10 cellular contexts compared by ENCODE assay signal in genomic region chr11:6297831-6298230, GRCh38. TPM values are rescaled to one million over a fixed set of nuclear protein-coding genes. Genes with fewer than 3 reads are reported as not detected.
DNase-seq lines count a peak whose midpoint lies in the region; ATAC-seq and TF ChIP-seq lines count a peak whose summit lies in the region.
"Had no signal": no experiment of that assay in that cellular context is flagged by ENCODE, and none has a peak within 500 bp of the region (broad histone marks: within the 10 kb centered on the region; RNA-seq: fewer than 3 reads in every experiment).

No MANE protein-coding gene starts in this region.

- no peak overlapping the region for H2AFZ ChIP-seq in OCI-LY3 (ENCODE audit: low read depth, low read length)

- H3K36me3 ChIP-seq in OCI-LY3 (replicated peaks; ENCODE audit: low read depth, low read length) (no peaks in the 10 kb centered on the region), upper lobe of right lung (no peaks in the 10 kb centered on the region), upper lobe of left lung (no peaks in the 10 kb centered on the region)

- 84 to 94% methylated on average over 1 of the region's 1 CpG for WGBS in upper lobe of left lung, 2 donors

- no peak for TF ChIP-seq POLR2A in upper lobe of left lung (IDR thresholded peaks at IDR 0.05)

- no peaks in the 10 kb centered on the region for H3K27me3 ChIP-seq in OCI-LY3 (ENCODE audit: low read depth, low read length)
- no peaks in the 10 kb centered on the region for H3K27me3 ChIP-seq in upper lobe of right lung
- no peaks in the 10 kb centered on the region for H3K27me3 ChIP-seq in upper lobe of left lung

- no peak for DNase-seq in left ventricle myocardium superior
- no peak for DNase-seq in Right ventricle myocardium superior
- DNase-seq in fibroblast of peridontal ligament (ENCODE audit: extremely low read depth): peak; percentile 32
- no peak for DNase-seq in upper lobe of right lung
- no peak for DNase-seq in upper lobe of left lung
- DNase-seq in NCI-H1930 (lab: John Stamatoyannopoulos, UW): no peak
- DNase-seq in stimulated activated CD8-positive, alpha-beta memory T cell treated with anti-CD3 and anti-CD28 coated beads, Interleukin-4, amount 100 ng/mL, for 48 hours: no peak
- DNase-seq: activated T-cell treated with anti-CD3 and anti-CD28 coated beads for 4 hours, DMS79 treated with DMSO at 0.1 percent for 48 hours had no signal

- H3K4me3 ChIP-seq in OCI-LY3 (ENCODE audit: low read length) (no peak overlapping the region), upper lobe of right lung (no peak overlapping the region), upper lobe of left lung (no peak overlapping the region)

- no peaks in the 10 kb centered on the region for H3K79me2 ChIP-seq in OCI-LY3 (ENCODE audit: low read length)

- H4K20me1 ChIP-seq in OCI-LY3 (ENCODE audit: insufficient read depth, low read length): no peaks in the 10 kb centered on the region

- ATAC-seq in left ventricle myocardium superior (peak; percentile 38), Right ventricle myocardium superior (ENCODE audit: poor library complexity) (no peak), upper lobe of right lung (no peak), upper lobe of left lung (ENCODE audit: low FRiP score in 2 of 2) (no peak)

- no peak overlapping the region for H3K4me2 ChIP-seq in OCI-LY3 (ENCODE audit: low read length)

- H3K4me1 ChIP-seq in OCI-LY3 (ENCODE audit: low read length) (no peaks in the 10 kb centered on the region), upper lobe of right lung (no peaks in the 10 kb centered on the region), upper lobe of left lung (no peaks in the 10 kb centered on the region)

- no peak for TF ChIP-seq EP300 in upper lobe of left lung (IDR thresholded peaks at IDR 0.05)

- H3K27ac ChIP-seq in OCI-LY3 (ENCODE audit: low read length): no peak overlapping the region
- no peak overlapping the region for H3K27ac ChIP-seq in upper lobe of right lung
- H3K27ac ChIP-seq in upper lobe of left lung: no peak overlapping the region

- TF ChIP-seq CTCF in OCI-LY3 (IDR thresholded peaks at IDR 0.05; ENCODE audit: low read depth, low read length) (peak; percentile 39), upper lobe of right lung (IDR thresholded peaks at IDR 0.05) (peak; percentile 48), upper lobe of left lung (IDR thresholded peaks at IDR 0.05) (peak in 2 of 6 experiments; percentile 16 to 25)

- no peak overlapping the region for H3K9ac ChIP-seq in OCI-LY3 (ENCODE audit: low read length)

- intact Hi-C loops in left ventricle myocardium superior (cut with micrococcal nuclease): no loop called here
- intact Hi-C loops in Right ventricle myocardium superior (cut with DNase I): no loop called here
- intact Hi-C loops in upper lobe of right lung (cut with DNase I): no loop called here

- H3K9me3 ChIP-seq in OCI-LY3 (ENCODE audit: insufficient read depth, low read length) (no peaks in the 10 kb centered on the region), upper lobe of right lung (no peaks in the 10 kb centered on the region), upper lobe of left lung (no peaks in the 10 kb centered on the region)

RNA-seq across cellular contexts. Expression of gene CAVIN3, which starts 22.5 kb away (rescaled TPM):
- total RNA-seq in left ventricle myocardium superior (31.1 TPM), Right ventricle myocardium superior (33.9 TPM), upper lobe of right lung (48.8 TPM), upper lobe of left lung (100 to 1,000 TPM in 2 of 6 donors, 10 to 100 TPM in 4; 45.1 to 173 (median 65.8) TPM)

RNA-seq across cellular contexts. Expression of gene CCKBR, which starts 38.2 kb away (rescaled TPM):
- total RNA-seq in left ventricle myocardium superior (not detected), Right ventricle myocardium superior (not detected), upper lobe of right lung (not detected), upper lobe of left lung (not detected)

RNA-seq across cellular contexts. Expression of gene CNGA4, which starts 58.9 kb away (rescaled TPM):
- not detected for total RNA-seq in left ventricle myocardium superior
- total RNA-seq in Right ventricle myocardium superior: not detected
- total RNA-seq in upper lobe of right lung: not detected
- total RNA-seq in upper lobe of left lung: 1 to 10 TPM in 4 of 6 donors, under 1 TPM in 2; 0.23 to 9.3 (median 1.8) TPM
